In the genomic region with DNA sequence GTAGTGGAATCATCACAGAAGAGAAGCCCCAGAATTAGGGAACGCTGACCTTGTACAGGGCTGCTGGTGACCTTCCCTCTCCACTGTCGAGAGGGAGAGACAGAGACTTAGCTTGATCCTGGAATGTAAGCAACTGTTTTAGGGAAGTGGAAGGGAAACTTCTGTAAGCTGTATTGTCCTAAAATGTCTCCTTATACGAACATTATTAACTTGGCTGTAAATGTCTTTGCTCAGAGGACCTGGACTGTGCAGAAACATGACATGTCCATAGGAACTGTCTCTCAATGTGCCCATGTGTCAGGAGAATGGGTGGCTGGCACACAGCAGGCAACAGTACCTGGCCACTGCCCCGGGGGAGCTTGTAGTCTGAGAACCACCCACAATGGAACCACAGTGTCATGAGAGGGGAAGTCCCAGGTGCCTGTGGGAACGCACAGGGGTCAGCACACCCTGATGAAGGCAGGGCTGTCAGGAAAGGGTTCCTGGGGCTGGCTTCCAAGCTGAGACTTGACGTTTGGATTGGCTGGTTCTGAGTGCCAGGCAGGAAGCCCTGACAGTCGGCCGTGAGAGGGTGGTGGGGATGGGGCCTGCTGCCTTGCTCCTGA, we compare ENCODE assay signal across 9 cellular contexts. TPM values are rescaled to one million over a fixed set of nuclear protein-coding genes. Genes with fewer than 3 reads are reported as not detected.
DNase-seq lines count a peak whose midpoint lies in the region; ATAC-seq, FAIRE-seq and TF ChIP-seq lines count a peak whose summit lies in the region.
"Had no signal": no experiment of that assay in that cellular context is flagged by ENCODE, and none has a peak within 500 bp of the region (broad histone marks: within the 10 kb centered on the region; RNA-seq: fewer than 3 reads in every experiment).

No MANE protein-coding gene starts in this region.

- TF ChIP-seq RAD21 in GM12878 (IDR thresholded peaks at IDR 0.05; ENCODE audit: insufficient read depth, low read depth, low read length): no peak

- peaks cover 51% of the 10 kb centered on the region for H4K20me1 ChIP-seq in BLaER1
- no peaks in the 10 kb centered on the region for H4K20me1 ChIP-seq in GM12878 (ENCODE audit: control insufficient read depth, insufficient read depth)

- DNase-seq in GM12878 (ENCODE audit: low read depth, low spot score) (no peak), AG08395 (ENCODE audit: low spot score) (no peak), NCI-H1436 treated with DMSO at 0.1 percent for 48 hours (lab: John Stamatoyannopoulos, UW) (no peak), glutamatergic neuron (no peak), G401 (ENCODE audit: low spot score) (no peak)
- DNase-seq: NCI-H1417 had no signal

- H3K27me3 Mint-ChIP-seq in glutamatergic neuron (ENCODE audit: unreplicated experiment): peaks cover 6% of the 10 kb centered on the region

- WGBS in GM12878 (ENCODE audit: insufficient coverage, insufficient replicate concordance, low lambda C conversion rate, missing lambda C conversion rate): 21% methylated on average over 8 of the region's 8 CpGs

- TF ChIP-seq EP300 in GM12878 (IDR thresholded peaks at IDR 0.05; ENCODE audit: borderline replicate concordance in 1 of 2, control insufficient read depth in 1 of 2, low read depth in 2 of 2, low read length in 2 of 2): no peak

- H3K27ac ChIP-seq in BLaER1 (0 out of 2 replicates have a peak overlapping the region, but pooled peaks have one; percentile 32), GM12878 (ENCODE audit: control insufficient read depth, insufficient read depth) (no peak overlapping the region)

- H3K4me3 ChIP-seq in BLaER1 (no peak overlapping the region), GM12878 (no peak overlapping the region)

- H3K9ac ChIP-seq in BLaER1 (no peak overlapping the region), GM12878 (ENCODE audit: control insufficient read depth, insufficient read depth, low read length) (no peak overlapping the region)

- in situ Hi-C loops in GM12878 (cut with MboI): no loop called here
- in situ Hi-C loops in G401 (cut with HindIII; ENCODE audit: low sequenced_read_pairs): no loop called here

- no peak overlapping the region for H3K4me3 Mint-ChIP-seq in glutamatergic neuron (ENCODE audit: unreplicated experiment)

- RAD21 ChIA-PET in GM12878 (lab: Charles Lee; ENCODE audit: unreplicated experiment): interaction anchor here (0.9 to 1.9 kb wide), 4 partner anchors 22 to 32 kb away, joined by 3 to 9 read pairs (median 4); no protein-coding TSS in a partner anchor

- peaks cover 22% of the 10 kb centered on the region for H3K4me1 ChIP-seq in BLaER1
- peaks cover 10% of the 10 kb centered on the region for H3K4me1 ChIP-seq in GM12878 (ENCODE audit: control insufficient read depth, insufficient read depth, low read length)

- H3K36me3 ChIP-seq in BLaER1 (peaks cover 60% of the 10 kb centered on the region), GM12878 (ENCODE audit: control insufficient read depth in 2 of 2, insufficient read depth in 2 of 2, low read length in 1 of 2) (peaks cover 4 to 5% of the 10 kb centered on the region in 2 experiments)

- intact Hi-C loops in GM12878 (cut with micrococcal nuclease; ENCODE audit: unreplicated experiment): no loop called here

- H3K9me3 ChIP-seq in BLaER1 (no peaks in the 10 kb centered on the region), GM12878 (replicated peaks; ENCODE audit: control insufficient read depth, insufficient read depth, low read length) (no peaks in the 10 kb centered on the region)

- FAIRE-seq in GM12878 (lab: Jason Lieb, UNC): peak; percentile 47

- TF ChIP-seq CTCF in GM12878 (IDR thresholded peaks at IDR 0.05 in 2 of 3, conservative IDR thresholded peaks at IDR 0.05 in 1 of 3; ENCODE audit: control insufficient read depth in 2 of 3, extremely low read depth in 1 of 3, insufficient read depth in 1 of 3, low read depth in 3 of 3, low read length in 3 of 3): no peak
- no peak for TF ChIP-seq CTCF in glutamatergic neuron (IDR thresholded peaks at IDR 0.05; ENCODE audit: partially characterized antibody, unreplicated experiment)

- no peaks in the 10 kb centered on the region for H3K36me3 Mint-ChIP-seq in glutamatergic neuron (ENCODE audit: unreplicated experiment)

- H3K4me1 Mint-ChIP-seq in glutamatergic neuron (ENCODE audit: low read depth, unreplicated experiment): peaks cover 33% of the 10 kb centered on the region

- H3K27me3 ChIP-seq in BLaER1: no peaks in the 10 kb centered on the region
- no peaks in the 10 kb centered on the region for H3K27me3 ChIP-seq in GM12878 (replicated peaks in 1 of 2; ENCODE audit: control insufficient read depth in 2 of 2, insufficient read depth in 2 of 2, low read length in 1 of 2)

- peaks cover 11% of the 10 kb centered on the region for H3K9me3 Mint-ChIP-seq in glutamatergic neuron (ENCODE audit: unreplicated experiment)

- H3K27ac Mint-ChIP-seq in glutamatergic neuron (ENCODE audit: unreplicated experiment): no peak overlapping the region

- CTCF ChIA-PET in GM12878 (lab: Yijun Ruan, JAX): interaction anchor here (1.7 kb wide), 1 partner anchor 25 kb away, joined by 7 read pairs; no protein-coding TSS in a partner anchor

- TF ChIP-seq POLR2A in GM12878 (IDR thresholded peaks at IDR 0.05; ENCODE audit: low read depth, low read length): no peak

- no peaks in the 10 kb centered on the region; the same call in 1 of the 2 replicates for H3K79me2 ChIP-seq in GM12878 (ENCODE audit: control insufficient read depth, insufficient read depth, low read length)

- SMC1A ChIA-PET in GM12878 (lab: Charles Lee; ENCODE audit: uncharacterized antibody, unreplicated experiment): interaction anchor here (1.0 to 1.6 kb wide), 3 partner anchors 11 to 25 kb away, joined by 3 to 5 read pairs (median 4); no protein-coding TSS in a partner anchor

- BruUV-seq in GM12878 (replicated peaks; lab: Mats Ljungman, UMichigan): no TSS peak

- H3K4me2 ChIP-seq in BLaER1 (peak overlapping the region; percentile 11; the same call in 1 of the 2 replicates), GM12878 (ENCODE audit: control insufficient read depth, insufficient read depth) (0 out of 2 replicates have a peak overlapping the region, but pooled peaks have one; percentile 5)

- POLR2A ChIA-PET in GM12878 (lab: Charles Lee): interaction anchor here (0.8 to 2.0 kb wide), 2 partner anchors 15 to 26 kb away, joined by 3 to 6 read pairs; no protein-coding TSS in a partner anchor

- H2AFZ ChIP-seq in GM12878 (ENCODE audit: control insufficient read depth, low read depth, low read length): no peak overlapping the region

- ATAC-seq in GM19025 (IDR thresholded peaks at IDR 0.05; ENCODE audit: low read depth, unreplicated experiment) (peak; percentile 98), HG03045 (IDR thresholded peaks at IDR 0.05; ENCODE audit: unreplicated experiment) (peak; percentile 95), GM12878 (peak; percentile 98)

TF ChIP-seq in GM12878, 131 proteins besides CTCF, POLR2A, EP300 and RAD21 (continues in another document):
- TF ChIP-seq, protein P1, sequence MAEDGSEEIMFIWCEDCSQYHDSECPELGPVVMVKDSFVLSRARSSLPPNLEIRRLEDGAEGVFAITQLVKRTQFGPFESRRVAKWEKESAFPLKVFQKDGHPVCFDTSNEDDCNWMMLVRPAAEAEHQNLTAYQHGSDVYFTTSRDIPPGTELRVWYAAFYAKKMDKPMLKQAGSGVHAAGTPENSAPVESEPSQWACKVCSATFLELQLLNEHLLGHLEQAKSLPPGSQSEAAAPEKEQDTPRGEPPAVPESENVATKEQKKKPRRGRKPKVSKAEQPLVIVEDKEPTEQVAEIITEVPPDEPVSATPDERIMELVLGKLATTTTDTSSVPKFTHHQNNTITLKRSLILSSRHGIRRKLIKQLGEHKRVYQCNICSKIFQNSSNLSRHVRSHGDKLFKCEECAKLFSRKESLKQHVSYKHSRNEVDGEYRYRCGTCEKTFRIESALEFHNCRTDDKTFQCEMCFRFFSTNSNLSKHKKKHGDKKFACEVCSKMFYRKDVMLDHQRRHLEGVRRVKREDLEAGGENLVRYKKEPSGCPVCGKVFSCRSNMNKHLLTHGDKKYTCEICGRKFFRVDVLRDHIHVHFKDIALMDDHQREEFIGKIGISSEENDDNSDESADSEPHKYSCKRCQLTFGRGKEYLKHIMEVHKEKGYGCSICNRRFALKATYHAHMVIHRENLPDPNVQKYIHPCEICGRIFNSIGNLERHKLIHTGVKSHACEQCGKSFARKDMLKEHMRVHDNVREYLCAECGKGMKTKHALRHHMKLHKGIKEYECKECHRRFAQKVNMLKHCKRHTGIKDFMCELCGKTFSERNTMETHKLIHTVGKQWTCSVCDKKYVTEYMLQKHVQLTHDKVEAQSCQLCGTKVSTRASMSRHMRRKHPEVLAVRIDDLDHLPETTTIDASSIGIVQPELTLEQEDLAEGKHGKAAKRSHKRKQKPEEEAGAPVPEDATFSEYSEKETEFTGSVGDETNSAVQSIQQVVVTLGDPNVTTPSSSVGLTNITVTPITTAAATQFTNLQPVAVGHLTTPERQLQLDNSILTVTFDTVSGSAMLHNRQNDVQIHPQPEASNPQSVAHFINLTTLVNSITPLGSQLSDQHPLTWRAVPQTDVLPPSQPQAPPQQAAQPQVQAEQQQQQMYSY (CRISPR knock-in tag; IDR thresholded peaks at IDR 0.05): no peak

RNA-seq across cellular contexts. Expression of a gene that starts 34.0 kb away (rescaled TPM):
- 67.9 and 68.0 TPM in 2 replicates for total RNA-seq in GM12878 (2013; cell fraction: nucleolus; rRNA removed)
- total RNA-seq in GM12878 (2014; rRNA removed) (24.9 and 25.7 TPM in 2 replicates), GM12878 (2014; rRNA removed; fragmentation: Illumina TruSeq; extraction: Trizol) (27.2 and 28.9 TPM in 2 replicates), GM12878 (2021) (93.1 and 94.8 TPM in 2 replicates), glutamatergic neuron (ENCODE audit: unreplicated experiment) (38.5 TPM)
- 64.4 TPM for polyA plus RNA-seq in GM12878 (2011; ENCODE audit: low read depth)
- polyA plus RNA-seq in GM12878 (2011; rRNA removed) (27.0 and 35.0 TPM in 2 replicates), GM12878 (2014; fragmentation: Illumina TruSeq; extraction: Trizol) (63.7 and 98.6 TPM in 2 replicates), GM12878 (2014; fragmentation: Nextera tagmentation; extraction: Ambion mirVana) (10 to 100 TPM; 12.9 to 18.1 TPM), GM12878 (2014; rRNA removed) (64.9 and 67.3 TPM in 2 replicates), GM12878 (2016; fragmentation: Nextera tagmentation; extraction: Ambion mirVana) (100 to 1,000 TPM; 123 to 130 TPM)
- 63.7 and 66.4 TPM in 2 replicates for polyA plus RNA-seq in GM12878 (2011; cell fraction: cytosol; rRNA removed)
- polyA plus RNA-seq in GM12878 (2011; cell fraction: nucleus; rRNA removed): 46.5 and 46.6 TPM in 2 replicates
- polyA plus RNA-seq in GM12878 (2012): 82.2 and 86.0 TPM in 2 replicates
- 25.2 and 44.6 TPM in 2 replicates for polyA minus RNA-seq in GM12878 (2011; rRNA and poly(A)+ RNA removed)
- polyA minus RNA-seq in GM12878 (2011; cell fraction: cytosol; rRNA and poly(A)+ RNA removed): 19.5 and 24.0 TPM in 2 replicates
- 18.0 and 33.5 TPM in 2 replicates for polyA minus RNA-seq in GM12878 (2011; cell fraction: nucleus; rRNA and poly(A)+ RNA removed)
- 10.4 and 14.7 TPM in 2 replicates for total RNA-seq in G401 (2014; rRNA removed; shearing (Covaris generic))
